Comparison of ENCODE assay signal across 12 cellular contexts in genomic region chr3:146638718-146639117, GRCh38. TPM values are rescaled to one million over a fixed set of nuclear protein-coding genes. Genes with fewer than 3 reads are reported as not detected.
DNase-seq lines count a peak whose midpoint lies in the region; ATAC-seq, FAIRE-seq and TF ChIP-seq lines count a peak whose summit lies in the region.
"Had no signal": no experiment of that assay in that cellular context is flagged by ENCODE, and none has a peak within 500 bp of the region (broad histone marks: within the 10 kb centered on the region; RNA-seq: fewer than 3 reads in every experiment).

No MANE protein-coding gene starts in this region.

- TF ChIP-seq CTCF in AG10803 (conservative IDR thresholded peaks at IDR 0.05; ENCODE audit: low read length) (peak; percentile 61), GM12865 (IDR thresholded peaks at IDR 0.05; ENCODE audit: insufficient read depth, low read depth, low read length, missing control alignments) (peak; percentile 11), kidney (IDR thresholded peaks at IDR 0.05; ENCODE audit: borderline replicate concordance, extremely low read depth, insufficient read depth) (peak; percentile 4)

- H3K27ac Mint-ChIP-seq in activated CD4-positive, alpha-beta memory T cell treated with anti-CD3 and anti-CD28 coated beads for 36 hours, result no peak overlapping the region

- no peaks in the 10 kb centered on the region for H3K4me1 Mint-ChIP-seq in activated CD4-positive, alpha-beta memory T cell treated with anti-CD3 and anti-CD28 coated beads for 36 hours (ENCODE audit: low read depth)

- FAIRE-seq in kidney (lab: Jason Lieb, UNC), result peak; percentile 98

- H3K4me1 ChIP-seq in kidney (ENCODE audit: control insufficient read depth in 1 of 2, insufficient read depth in 1 of 2, low read depth in 1 of 2, low read length in 2 of 2), result no peaks in the 10 kb centered on the region
- H3K4me1 ChIP-seq: gastroesophageal sphincter had no signal

- DNase-seq in AG10803 (ENCODE audit: low read depth) (no peak), GM12865 (ENCODE audit: low read depth) (no peak), SW480 (ENCODE audit: low spot score) (peak; percentile 9), kidney (no peak), NCI-H2107 (lab: John Stamatoyannopoulos, UW) (no peak), NCI-H187 treated with DMSO at 0.1 percent for 48 hours (lab: John Stamatoyannopoulos, UW) (no peak)
- DNase-seq in activated CD4-positive, alpha-beta memory T cell treated with anti-CD3 and anti-CD28 coated beads for 36 hours, result no peak
- DNase-seq: activated CD4-positive, alpha-beta T cell treated with anti-CD3 and anti-CD28 coated beads for 48 hours; stimulated activated CD4-positive, alpha-beta T cell treated with anti-CD3 and anti-CD28 coated beads, Interleukin-15, amount 100 ng/mL, for 24 hours; stomach had no signal

- H3K27ac ChIP-seq in kidney (ENCODE audit: low read depth in 2 of 2, low read length in 2 of 2), result no peak overlapping the region
- H3K27ac ChIP-seq: gastroesophageal sphincter, stomach had no signal

- CTCF ChIA-PET in activated CD4-positive, alpha-beta memory T cell treated with anti-CD3 and anti-CD28 coated beads for 36 hours (lab: Charles Lee), result interaction anchor here (0.6 to 1.5 kb wide), 5 partner anchors 11 to 450 kb away, joined by 3 to 9 read pairs (median 4); no protein-coding TSS in a partner anchor

- H3K4me3 ChIP-seq in AG10803 (ENCODE audit: low read length) (no peak overlapping the region), GM12865 (ENCODE audit: low read depth, low read length) (no peak overlapping the region), kidney (ENCODE audit: low read length in 2 of 2) (no peak overlapping the region)
- H3K4me3 ChIP-seq: gastroesophageal sphincter, stomach had no signal

- no peaks in the 10 kb centered on the region for H3K9me3 ChIP-seq in kidney (ENCODE audit: control insufficient read depth in 1 of 2, low read length in 2 of 2)
- H3K9me3 ChIP-seq: gastroesophageal sphincter, stomach had no signal

- H3K36me3 Mint-ChIP-seq in activated CD4-positive, alpha-beta memory T cell treated with anti-CD3 and anti-CD28 coated beads for 36 hours, result no peaks in the 10 kb centered on the region

- intact Hi-C loops in kidney (cut with DNase I), result no loop called here
- intact Hi-C loops in activated CD4-positive, alpha-beta memory T cell treated with anti-CD3 and anti-CD28 coated beads for 36 hours (cut with micrococcal nuclease), result loop anchor here (5.0 kb wide), 1 partner anchor 571 kb away; no protein-coding TSS in a partner anchor

- H3K4me3 Mint-ChIP-seq in activated CD4-positive, alpha-beta memory T cell treated with anti-CD3 and anti-CD28 coated beads for 36 hours, result no peak overlapping the region

- no peak overlapping the region for H3K9ac ChIP-seq in kidney (ENCODE audit: low read length in 2 of 2)

- no peak for ATAC-seq in GM19463 (IDR thresholded peaks at IDR 0.05; ENCODE audit: unreplicated experiment)
- ATAC-seq: gastroesophageal sphincter had no signal

- no peaks in the 10 kb centered on the region for H3K36me3 ChIP-seq in kidney (ENCODE audit: control insufficient read depth in 1 of 2, insufficient read depth in 2 of 2, low read length in 2 of 2)
- H3K36me3 ChIP-seq: gastroesophageal sphincter, stomach had no signal

- POLR2A ChIA-PET in activated CD4-positive, alpha-beta memory T cell treated with anti-CD3 and anti-CD28 coated beads for 36 hours (lab: Charles Lee), result no interaction called here

- no peaks in the 10 kb centered on the region for H3K27me3 Mint-ChIP-seq in activated CD4-positive, alpha-beta memory T cell treated with anti-CD3 and anti-CD28 coated beads for 36 hours

- no peaks in the 10 kb centered on the region for H3K9me3 Mint-ChIP-seq in activated CD4-positive, alpha-beta memory T cell treated with anti-CD3 and anti-CD28 coated beads for 36 hours

RNA-seq across cellular contexts. Expression of gene PLSCR5, which starts 33.6 kb away (rescaled TPM):
- not detected for total RNA-seq in kidney
- not detected for polyA plus RNA-seq in kidney (ENCODE audit: insufficient read depth, low read depth, low replicate concordance)
- not detected for total RNA-seq in activated CD4-positive, alpha-beta memory T cell treated with anti-CD3 and anti-CD28 coated beads for 36 hours
- total RNA-seq: gastroesophageal sphincter, stomach had no signal
- polyA plus RNA-seq: stomach had no signal

Comparison
In these comparisons a context has a peak if more than half of its experiments do, and no peak if none do; other contexts are left out.
1. CTCF ChIP-seq: peak in every context shown above with its lines; median percentile 61 in AG10803; 11 in GM12865; 4 in kidney.